Comparison of ENCODE assay signal across 12 cellular contexts in the genomic region with DNA sequence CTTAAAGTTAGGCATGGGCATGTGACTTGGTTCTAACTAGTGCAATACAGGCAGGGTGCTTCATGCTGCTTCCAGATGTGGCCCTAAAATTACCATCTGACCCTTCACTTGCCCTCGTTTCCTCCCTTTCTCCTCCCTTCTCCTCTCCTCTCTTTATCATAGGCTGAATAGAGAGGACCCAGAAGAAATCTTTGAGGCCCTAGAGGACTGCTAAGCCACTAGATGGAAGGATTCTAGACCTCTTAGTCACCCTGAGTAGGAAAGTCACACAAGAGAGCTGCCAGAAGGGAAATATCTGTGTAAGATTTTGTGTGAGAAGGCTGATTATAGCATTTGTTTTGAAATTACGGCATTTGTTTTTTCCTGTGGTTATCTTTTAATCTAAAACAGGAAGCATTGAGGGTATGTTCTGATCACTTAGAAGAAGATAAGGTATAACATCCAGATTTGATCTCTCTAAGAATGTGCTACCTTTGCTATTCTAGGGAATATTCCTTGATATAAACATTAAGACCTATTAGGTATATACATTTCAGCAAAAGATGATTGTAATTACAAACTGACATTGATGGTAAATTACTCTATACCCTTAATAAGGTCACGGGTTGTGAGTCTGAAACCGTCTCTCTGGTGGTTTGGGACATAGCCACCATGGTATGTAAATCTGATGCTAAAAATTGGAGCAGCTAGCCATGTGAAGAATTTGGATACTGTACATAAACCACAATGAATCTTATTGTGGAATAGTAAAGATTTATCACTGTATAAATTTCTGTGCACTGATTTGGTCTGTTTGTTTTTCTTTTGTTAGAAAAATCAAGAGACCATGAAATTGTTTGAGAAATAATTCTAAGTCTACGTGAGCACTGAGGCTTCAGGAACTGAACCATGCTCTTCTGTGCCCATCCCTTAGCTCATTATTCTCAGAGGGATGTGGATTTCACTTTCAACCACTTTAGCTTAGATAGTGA.
DNase-seq lines count a peak whose midpoint lies in the region; ATAC-seq lines count a peak whose summit lies in the region.
"Had no signal": no experiment of that assay in that cellular context is flagged by ENCODE, and none has a peak within 500 bp of the region (broad histone marks: within the 10 kb centered on the region; RNA-seq: fewer than 3 reads in every experiment).

No MANE protein-coding gene starts in this region.

- peak; percentile 97 for DNase-seq in Caki2 (ENCODE audit: low read depth)
- DNase-seq in SJSA1 (ENCODE audit: low read depth in 1 of 2, low spot score in 2 of 2): peak in 1 of 2 experiments; percentile 59
- DNase-seq in iris pigment epithelial cell (ENCODE audit: low read depth): peak; percentile 75
- no peak for DNase-seq in NCI-H510A treated with DMSO at 0.1 percent for 48 hours (lab: John Stamatoyannopoulos, UW)
- no peak for DNase-seq in caudate nucleus (lab: John Stamatoyannopoulos, UW)
- DNase-seq in left ventricle myocardium superior: no peak
- DNase-seq: activated CD8-positive, alpha-beta T cell treated with anti-CD3 and anti-CD28 coated beads for 36 hours; immature natural killer cell had no signal

- ATAC-seq in GM21515 (IDR thresholded peaks at IDR 0.05; ENCODE audit: unreplicated experiment): peak; percentile 69
- no peak for ATAC-seq in HG03025 (IDR thresholded peaks at IDR 0.05; ENCODE audit: low FRiP score, unreplicated experiment)
- ATAC-seq in left ventricle myocardium superior: no peak
- ATAC-seq: activated CD8-positive, alpha-beta T cell treated with anti-CD3 and anti-CD28 coated beads for 36 hours; GM23338 had no signal

- intact Hi-C loops in left ventricle myocardium superior (cut with micrococcal nuclease): no loop called here

- no peaks in the 10 kb centered on the region; the same call in 1 of the 2 replicates for H3K36me3 ChIP-seq in SJSA1

- H3K4me1 ChIP-seq in SJSA1 (replicated peaks): peaks cover 51% of the 10 kb centered on the region

- no peaks in the 10 kb centered on the region for H3K27me3 ChIP-seq in SJSA1 (replicated peaks)

- no peaks in the 10 kb centered on the region for H3K9me3 ChIP-seq in SJSA1 (replicated peaks)

- H3K4me3 ChIP-seq in SJSA1: no peak overlapping the region
- H3K4me3 ChIP-seq: GM23338 had no signal

- in situ Hi-C loops in Caki2 (cut with HindIII; ENCODE audit: low pct_unique_long_range_greater_than_20kb, low sequenced_read_pairs): no loop called here

- H3K27ac ChIP-seq in SJSA1: peak overlapping the region; percentile 33
- no peak overlapping the region for H3K27ac ChIP-seq in caudate nucleus (ENCODE audit: low read depth, low read length)
- H3K27ac ChIP-seq: KMS-11 had no signal

Comparison
In these comparisons a context has a peak if more than half of its experiments do, and no peak if none do; other contexts are left out.
1. DNase-seq: peak in Caki2 (single experiment) and iris pigment epithelial cell (single experiment); none in NCI-H510A treated with DMSO at 0.1 percent for 48 hours (single experiment), caudate nucleus (0 of 61) and left ventricle myocardium superior (single experiment).